28 cellular contexts compared by ENCODE assay signal in the genomic region with DNA sequence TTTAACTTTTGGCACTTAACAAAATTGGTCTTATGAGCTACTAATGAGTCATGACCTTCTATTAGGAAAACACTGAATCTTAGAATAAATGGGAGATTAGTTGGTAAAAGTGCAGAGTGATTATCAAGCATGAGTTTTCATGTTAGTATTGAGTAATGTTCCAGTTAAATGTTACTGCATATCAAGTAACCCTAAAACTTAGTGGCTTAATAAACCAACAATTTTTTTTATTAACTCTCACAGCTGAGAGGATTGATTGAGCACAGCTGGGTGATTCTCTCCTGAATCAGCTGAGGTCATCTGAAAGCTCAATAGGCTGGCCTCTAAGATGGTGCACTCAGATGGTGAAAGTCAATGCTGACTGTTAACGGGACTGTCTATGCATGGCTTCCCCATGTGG.
"Had no signal": no experiment of that assay in that cellular context is flagged by ENCODE, and none has a peak within 500 bp of the region (broad histone marks: within the 10 kb centered on the region; RNA-seq: fewer than 3 reads in every experiment).

No MANE protein-coding gene starts in this region.

- H3K27me3 ChIP-seq: hepatocyte, left lung, neural progenitor cell, neutrophil, ovary, right atrium auricular region, right lobe of liver, tibial artery, upper lobe of right lung had no signal

- H3K4me3 ChIP-seq: hepatocyte, left lung, lower lobe of right lung, neural progenitor cell, ovary, right atrium auricular region, right lobe of liver, skin epidermis, stomach, thoracic aorta, tibial artery, upper lobe of right lung had no signal

- H3K36me3 ChIP-seq: left lung, lower lobe of right lung, neural progenitor cell, ovary, right atrium auricular region, right lobe of liver, stomach, thoracic aorta, tibial artery, upper lobe of right lung had no signal

- FAIRE-seq: urothelium cell line had no signal

- DNase-seq: islet precursor cell; left colon; left lung; lower lobe of right lung; mesendoderm; naive B cell; natural killer cell; nephron progenitor cell; occipital lobe; ovary; right lobe of liver; stimulated activated CD4-positive, alpha-beta T cell treated with anti-CD3 and anti-CD28 coated beads, Interleukin-12 subunit alpha, Interleukin-12 subunit beta, amount 100 ng/mL, for 4 hours; stimulated activated CD4-positive, alpha-beta T cell treated with anti-CD3 and anti-CD28 coated beads, Interleukin-15, amount 100 ng/mL, for 24 hours; stimulated activated CD4-positive, alpha-beta T cell treated with anti-CD3 and anti-CD28 coated beads, Interleukin-2, amount 100 ng/mL, for 24 hours; stimulated activated CD4-positive, alpha-beta T cell treated with anti-CD3 and anti-CD28 coated beads, Interleukin-4, amount 100 ng/mL, for 1 hour; stimulated activated naive B cell treated with anti-CD40 and anti-IgM and Interleukin-4, amounts not matched to agents 10 μg/mL and 1 μg/mL and 100 μg/mL, for 72 hours; stimulated activated naive CD8-positive, alpha-beta T cell treated with anti-CD3 and anti-CD28 coated beads, Interleukin-15, Interleukin-2, amounts not matched to agents 100 U/mL and 50 U/mL, for 24 hours; stomach; tibial artery; trophoblast cell; upper lobe of right lung had no signal

- H3K27ac ChIP-seq: hepatocyte, left lung, lower lobe of right lung, neural progenitor cell, neutrophil, ovary, right atrium auricular region, right lobe of liver, skin epidermis, stomach, thoracic aorta, tibial artery, upper lobe of right lung had no signal

- ATAC-seq: left colon; left lung; lower lobe of right lung; natural killer cell; right lobe of liver; stimulated activated naive B cell treated with anti-CD40 and anti-IgM and Interleukin-4, amounts not matched to agents 10 μg/mL and 1 μg/mL and 100 μg/mL, for 72 hours; stimulated activated naive CD8-positive, alpha-beta T cell treated with anti-CD3 and anti-CD28 coated beads, Interleukin-15, Interleukin-2, amounts not matched to agents 100 U/mL and 50 U/mL, for 24 hours; upper lobe of right lung had no signal

- H3K4me1 ChIP-seq: left lung, lower lobe of right lung, neural progenitor cell, right atrium auricular region, right lobe of liver, stomach, tibial artery, upper lobe of right lung had no signal
